ENCODE assay signal across 18 cellular contexts in genomic region chr2:223753940-223754339, GRCh38.
A peak's percentile ranks its signal among the peaks of the same experiment; 100 is the strongest.
DNase-seq lines count a peak whose midpoint lies in the region; ATAC-seq, FAIRE-seq and TF ChIP-seq lines count a peak whose summit lies in the region.
"Had no signal": no experiment of that assay in that cellular context is flagged by ENCODE, and none has a peak within 500 bp of the region (broad histone marks: within the 10 kb centered on the region; RNA-seq: fewer than 3 reads in every experiment).

No MANE protein-coding gene starts in this region.

- H3K9ac ChIP-seq in HepG2 (ENCODE audit: insufficient read depth, low read depth, low read length) = no peak overlapping the region
- H3K9ac ChIP-seq in SK-N-MC (ENCODE audit: insufficient read length) = no peak overlapping the region
- H3K9ac ChIP-seq: BLaER1 had no signal

- ATAC-seq in HepG2 = peak; percentile 96
- no peak for ATAC-seq in right lobe of liver
- no peak for ATAC-seq in GM18867 (IDR thresholded peaks at IDR 0.05; ENCODE audit: unreplicated experiment)
- ATAC-seq: A549 had no signal

- TF ChIP-seq CTCF in HepG2 (CRISPR knock-in tag; IDR thresholded peaks at IDR 0.05) (no peak), right lobe of liver (IDR thresholded peaks at IDR 0.05) (no peak)

- no TSS peak for BruUV-seq in HepG2 (replicated peaks; lab: Mats Ljungman, UMichigan)

- TF ChIP-seq RAD21 in HepG2 (CRISPR knock-in tag; IDR thresholded peaks at IDR 0.05) = no peak

- H3K4me3 ChIP-seq in HepG2 (replicated peaks in 1 of 3; ENCODE audit: insufficient read depth in 1 of 3, low read depth in 2 of 3, low read length in 3 of 3) (no peak overlapping the region), right lobe of liver (no peak overlapping the region), SK-N-MC (no peak overlapping the region)
- H3K4me3 ChIP-seq: A549, BLaER1 had no signal

- no peaks in the 10 kb centered on the region for H4K20me1 ChIP-seq in HepG2 (ENCODE audit: insufficient read depth, low read length)
- H4K20me1 ChIP-seq: BLaER1 had no signal

- TF ChIP-seq POLR2A in HepG2 (IDR thresholded peaks at IDR 0.05; ENCODE audit: insufficient read depth in 1 of 2, low read depth in 2 of 2, low read length in 2 of 2) (no peak), right lobe of liver (IDR thresholded peaks at IDR 0.05) (no peak)

- DNase-seq in HepG2 (ENCODE audit: low spot score) = peak; percentile 66
- no peak for DNase-seq in right lobe of liver
- no peak for DNase-seq in SK-N-MC (ENCODE audit: low read depth, low spot score)
- DNase-seq in DMS 273 treated with DMSO at 0.1 percent for 48 hours (lab: John Stamatoyannopoulos, UW) = no peak
- DNase-seq: ACHN; BE2C; C1 segment of cervical spinal cord; CD4-positive, alpha-beta memory T cell; CD4-positive, CD25-positive, alpha-beta regulatory T cell; CD8-positive, alpha-beta memory T cell; COR-L47; DMS79 treated with DMSO at 0.1 percent for 48 hours; GF-D8 had no signal

- intact Hi-C loops in HepG2 (cut with micrococcal nuclease; ENCODE audit: unreplicated experiment) (no loop called here), right lobe of liver (cut with DNase I) (no loop called here)

- CTCF ChIA-PET in HepG2 (lab: Yijun Ruan, JAX; ENCODE audit: low intra/inter-chr PET ratio, low total read pairs) = no interaction called here

- H3K27ac ChIP-seq in HepG2 (ENCODE audit: extremely low read length, insufficient read depth, low read length) (no peak overlapping the region), right lobe of liver (no peak overlapping the region), SK-N-MC (peak overlapping the region; percentile 67; the same call in 1 of the 2 replicates)
- H3K27ac ChIP-seq: 22Rv1, BLaER1 had no signal

- no peaks in the 10 kb centered on the region for H3K36me3 ChIP-seq in HepG2 (replicated peaks in 1 of 2; ENCODE audit: control insufficient read depth in 1 of 2, insufficient read depth in 2 of 2, low read length in 2 of 2)
- no peaks in the 10 kb centered on the region for H3K36me3 ChIP-seq in right lobe of liver
- H3K36me3 ChIP-seq in SK-N-MC (ENCODE audit: insufficient read depth, low read length) = no peaks in the 10 kb centered on the region
- H3K36me3 ChIP-seq: BE2C, BLaER1 had no signal

- TF ChIP-seq EP300 in HepG2 (IDR thresholded peaks at IDR 0.05; ENCODE audit: low read depth in 2 of 2, low read length in 2 of 2) = no peak
- TF ChIP-seq EP300 in HepG2 (CRISPR knock-in tag; IDR thresholded peaks at IDR 0.05; ENCODE audit: borderline replicate concordance) = no peak

- H3K79me2 ChIP-seq in HepG2 (ENCODE audit: insufficient read depth, low read length) = no peaks in the 10 kb centered on the region

- FAIRE-seq in HepG2 (lab: Jason Lieb, UNC) = peak; percentile 18
- FAIRE-seq: A549, GM12891 had no signal

- in situ Hi-C loops in HepG2 (cut with HindIII; ENCODE audit: extremely low pct_ligation_motif_present, low pct_unique_long_range_greater_than_20kb) = no loop called here

- H3K9me3 ChIP-seq in HepG2 (ENCODE audit: low read length) (no peaks in the 10 kb centered on the region), right lobe of liver (no peaks in the 10 kb centered on the region), SK-N-MC (ENCODE audit: low read depth, low read length) (no peaks in the 10 kb centered on the region)
- H3K9me3 ChIP-seq: A549, BE2C, BLaER1 had no signal

- H3K4me2 ChIP-seq in HepG2 (ENCODE audit: low read depth, low read length) = peak overlapping the region; percentile 8; the same call in 1 of the 2 replicates
- H3K4me2 ChIP-seq: A549, BLaER1 had no signal

- POLR2A ChIA-PET in HepG2 (lab: Yijun Ruan, JAX) = no interaction called here

- H3K27me3 ChIP-seq in HepG2 (ENCODE audit: control insufficient read depth in 1 of 2, insufficient read depth in 2 of 2, low read length in 2 of 2) = no peaks in the 10 kb centered on the region
- H3K27me3 ChIP-seq in right lobe of liver = no peaks in the 10 kb centered on the region
- H3K27me3 ChIP-seq: BE2C, BLaER1 had no signal

- H3K4me1 ChIP-seq in HepG2 (ENCODE audit: insufficient read depth, low read length) = peaks cover 17% of the 10 kb centered on the region
- H3K4me1 ChIP-seq in right lobe of liver = no peaks in the 10 kb centered on the region
- H3K4me1 ChIP-seq: BE2C, BLaER1 had no signal

- 27% methylated on average over 4 of the region's 4 CpGs for WGBS in HepG2 (ENCODE audit: low lambda C conversion rate)
- 58% methylated on average over 1 of the region's 4 CpGs for WGBS in right lobe of liver (ENCODE audit: insufficient coverage, low coverage, low lambda C conversion rate, missing lambda C conversion rate)

- no peak overlapping the region for H2AFZ ChIP-seq in HepG2 (ENCODE audit: low read length)

TF ChIP-seq in HepG2, 621 proteins besides CTCF, POLR2A, EP300 and RAD21 (continues in another document):
- peak; percentile 59 for TF ChIP-seq POGZ (CRISPR knock-in tag; IDR thresholded peaks at IDR 0.05)
- no peak for TF ChIP-seq NAIF1 (CRISPR knock-in tag; IDR thresholded peaks at IDR 0.05; ENCODE audit: borderline replicate concordance)
- TF ChIP-seq HMG20A (CRISPR knock-in tag; IDR thresholded peaks at IDR 0.05; ENCODE audit: borderline replicate concordance) = peak; percentile 33; the same call in 1 of the 2 replicates
- no peak for TF ChIP-seq LCORL (IDR thresholded peaks at IDR 0.05)
- TF ChIP-seq LCORL (CRISPR knock-in tag; IDR thresholded peaks at IDR 0.05) = peak; percentile 54; the same call in 1 of the 2 replicates
- peak; percentile 48; the same call in 1 of the 2 replicates for TF ChIP-seq ZNF331 (CRISPR knock-in tag; IDR thresholded peaks at IDR 0.05)
- peak; percentile 25; the same call in 1 of the 2 replicates for TF ChIP-seq MED1 (CRISPR knock-in tag; IDR thresholded peaks at IDR 0.05)
- peak; percentile 14; the same call in 1 of the 2 replicates for TF ChIP-seq FOXA3 (CRISPR knock-in tag; IDR thresholded peaks at IDR 0.05)
- no peak for TF ChIP-seq ISX (CRISPR knock-in tag; conservative IDR thresholded peaks at IDR 0.05)
- TF ChIP-seq HDAC2 (CRISPR knock-in tag; IDR thresholded peaks at IDR 0.05) = peak; percentile 33; the same call in 1 of the 2 replicates
- peak; percentile 72 for TF ChIP-seq TEAD3 (CRISPR knock-in tag; optimal IDR thresholded peaks at IDR 0.05; ENCODE audit: borderline replicate concordance)
- TF ChIP-seq, protein P1, sequence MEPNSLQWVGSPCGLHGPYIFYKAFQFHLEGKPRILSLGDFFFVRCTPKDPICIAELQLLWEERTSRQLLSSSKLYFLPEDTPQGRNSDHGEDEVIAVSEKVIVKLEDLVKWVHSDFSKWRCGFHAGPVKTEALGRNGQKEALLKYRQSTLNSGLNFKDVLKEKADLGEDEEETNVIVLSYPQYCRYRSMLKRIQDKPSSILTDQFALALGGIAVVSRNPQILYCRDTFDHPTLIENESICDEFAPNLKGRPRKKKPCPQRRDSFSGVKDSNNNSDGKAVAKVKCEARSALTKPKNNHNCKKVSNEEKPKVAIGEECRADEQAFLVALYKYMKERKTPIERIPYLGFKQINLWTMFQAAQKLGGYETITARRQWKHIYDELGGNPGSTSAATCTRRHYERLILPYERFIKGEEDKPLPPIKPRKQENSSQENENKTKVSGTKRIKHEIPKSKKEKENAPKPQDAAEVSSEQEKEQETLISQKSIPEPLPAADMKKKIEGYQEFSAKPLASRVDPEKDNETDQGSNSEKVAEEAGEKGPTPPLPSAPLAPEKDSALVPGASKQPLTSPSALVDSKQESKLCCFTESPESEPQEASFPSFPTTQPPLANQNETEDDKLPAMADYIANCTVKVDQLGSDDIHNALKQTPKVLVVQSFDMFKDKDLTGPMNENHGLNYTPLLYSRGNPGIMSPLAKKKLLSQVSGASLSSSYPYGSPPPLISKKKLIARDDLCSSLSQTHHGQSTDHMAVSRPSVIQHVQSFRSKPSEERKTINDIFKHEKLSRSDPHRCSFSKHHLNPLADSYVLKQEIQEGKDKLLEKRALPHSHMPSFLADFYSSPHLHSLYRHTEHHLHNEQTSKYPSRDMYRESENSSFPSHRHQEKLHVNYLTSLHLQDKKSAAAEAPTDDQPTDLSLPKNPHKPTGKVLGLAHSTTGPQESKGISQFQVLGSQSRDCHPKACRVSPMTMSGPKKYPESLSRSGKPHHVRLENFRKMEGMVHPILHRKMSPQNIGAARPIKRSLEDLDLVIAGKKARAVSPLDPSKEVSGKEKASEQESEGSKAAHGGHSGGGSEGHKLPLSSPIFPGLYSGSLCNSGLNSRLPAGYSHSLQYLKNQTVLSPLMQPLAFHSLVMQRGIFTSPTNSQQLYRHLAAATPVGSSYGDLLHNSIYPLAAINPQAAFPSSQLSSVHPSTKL (CRISPR knock-in tag; IDR thresholded peaks at IDR 0.05) = peak; percentile 71
- no peak for TF ChIP-seq UBTF (CRISPR knock-in tag; IDR thresholded peaks at IDR 0.05)
- TF ChIP-seq FOXO1 (CRISPR knock-in tag; IDR thresholded peaks at IDR 0.05) = 0 out of 2 replicates have a peak, but pooled peaks have one; percentile 16
- TF ChIP-seq RFX5 (IDR thresholded peaks at IDR 0.05; ENCODE audit: low read depth, low read length) = no peak
